In the genomic region with DNA sequence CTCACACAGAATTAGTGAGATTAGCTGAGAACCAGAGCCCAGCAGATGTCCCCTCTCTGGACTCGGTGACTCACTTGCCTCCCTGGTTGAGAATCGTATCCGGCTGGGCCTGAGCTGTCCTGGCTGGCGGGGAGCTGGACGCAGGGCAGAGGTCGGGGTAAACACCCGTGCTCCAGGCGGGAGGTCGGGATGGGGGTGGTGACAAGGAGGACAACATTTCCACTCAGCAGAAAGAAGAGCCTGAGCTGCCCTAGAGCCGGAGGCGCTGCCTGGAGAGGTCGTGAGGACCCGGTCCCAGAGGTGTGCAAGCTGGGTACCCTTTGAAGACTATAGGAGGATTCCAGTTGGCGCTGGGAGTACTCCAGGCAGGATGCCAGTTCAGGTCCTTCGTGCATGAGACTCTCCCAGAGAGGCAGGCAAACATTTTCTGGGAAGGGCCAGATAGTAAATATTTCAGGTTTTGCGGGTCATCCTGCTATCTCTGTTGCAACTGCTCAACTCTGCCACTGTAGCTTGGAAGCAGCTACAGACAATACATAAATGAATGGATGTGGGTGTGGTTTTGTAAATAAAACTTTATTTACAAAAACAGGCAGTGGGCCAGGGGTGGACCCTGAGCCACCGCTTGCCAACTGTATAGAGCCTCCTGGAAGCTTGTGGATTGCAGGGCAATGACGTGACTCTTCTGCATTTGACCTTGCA, we compare ENCODE assay signal across 1 cellular context.
TF ChIP-seq lines count a peak whose summit lies in the region.

No MANE protein-coding gene starts in this region.

TF ChIP-seq in liver, 16 proteins besides CTCF, POLR2A, EP300 and RAD21 (continued from another document):
- TF ChIP-seq, protein P1, sequence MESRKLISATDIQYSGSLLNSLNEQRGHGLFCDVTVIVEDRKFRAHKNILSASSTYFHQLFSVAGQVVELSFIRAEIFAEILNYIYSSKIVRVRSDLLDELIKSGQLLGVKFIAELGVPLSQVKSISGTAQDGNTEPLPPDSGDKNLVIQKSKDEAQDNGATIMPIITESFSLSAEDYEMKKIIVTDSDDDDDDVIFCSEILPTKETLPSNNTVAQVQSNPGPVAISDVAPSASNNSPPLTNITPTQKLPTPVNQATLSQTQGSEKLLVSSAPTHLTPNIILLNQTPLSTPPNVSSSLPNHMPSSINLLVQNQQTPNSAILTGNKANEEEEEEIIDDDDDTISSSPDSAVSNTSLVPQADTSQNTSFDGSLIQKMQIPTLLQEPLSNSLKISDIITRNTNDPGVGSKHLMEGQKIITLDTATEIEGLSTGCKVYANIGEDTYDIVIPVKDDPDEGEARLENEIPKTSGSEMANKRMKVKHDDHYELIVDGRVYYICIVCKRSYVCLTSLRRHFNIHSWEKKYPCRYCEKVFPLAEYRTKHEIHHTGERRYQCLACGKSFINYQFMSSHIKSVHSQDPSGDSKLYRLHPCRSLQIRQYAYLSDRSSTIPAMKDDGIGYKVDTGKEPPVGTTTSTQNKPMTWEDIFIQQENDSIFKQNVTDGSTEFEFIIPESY (IDR thresholded peaks at IDR 0.05) = no peak
- TF ChIP-seq, protein P2, sequence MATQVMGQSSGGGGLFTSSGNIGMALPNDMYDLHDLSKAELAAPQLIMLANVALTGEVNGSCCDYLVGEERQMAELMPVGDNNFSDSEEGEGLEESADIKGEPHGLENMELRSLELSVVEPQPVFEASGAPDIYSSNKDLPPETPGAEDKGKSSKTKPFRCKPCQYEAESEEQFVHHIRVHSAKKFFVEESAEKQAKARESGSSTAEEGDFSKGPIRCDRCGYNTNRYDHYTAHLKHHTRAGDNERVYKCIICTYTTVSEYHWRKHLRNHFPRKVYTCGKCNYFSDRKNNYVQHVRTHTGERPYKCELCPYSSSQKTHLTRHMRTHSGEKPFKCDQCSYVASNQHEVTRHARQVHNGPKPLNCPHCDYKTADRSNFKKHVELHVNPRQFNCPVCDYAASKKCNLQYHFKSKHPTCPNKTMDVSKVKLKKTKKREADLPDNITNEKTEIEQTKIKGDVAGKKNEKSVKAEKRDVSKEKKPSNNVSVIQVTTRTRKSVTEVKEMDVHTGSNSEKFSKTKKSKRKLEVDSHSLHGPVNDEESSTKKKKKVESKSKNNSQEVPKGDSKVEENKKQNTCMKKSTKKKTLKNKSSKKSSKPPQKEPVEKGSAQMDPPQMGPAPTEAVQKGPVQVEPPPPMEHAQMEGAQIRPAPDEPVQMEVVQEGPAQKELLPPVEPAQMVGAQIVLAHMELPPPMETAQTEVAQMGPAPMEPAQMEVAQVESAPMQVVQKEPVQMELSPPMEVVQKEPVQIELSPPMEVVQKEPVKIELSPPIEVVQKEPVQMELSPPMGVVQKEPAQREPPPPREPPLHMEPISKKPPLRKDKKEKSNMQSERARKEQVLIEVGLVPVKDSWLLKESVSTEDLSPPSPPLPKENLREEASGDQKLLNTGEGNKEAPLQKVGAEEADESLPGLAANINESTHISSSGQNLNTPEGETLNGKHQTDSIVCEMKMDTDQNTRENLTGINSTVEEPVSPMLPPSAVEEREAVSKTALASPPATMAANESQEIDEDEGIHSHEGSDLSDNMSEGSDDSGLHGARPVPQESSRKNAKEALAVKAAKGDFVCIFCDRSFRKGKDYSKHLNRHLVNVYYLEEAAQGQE (IDR thresholded peaks at IDR 0.05) = no peak
- TF ChIP-seq SP1 (IDR thresholded peaks at IDR 0.05) (peak; percentile 68), YY1 (IDR thresholded peaks at IDR 0.05) (no peak)
- TF ChIP-seq, protein P3, sequence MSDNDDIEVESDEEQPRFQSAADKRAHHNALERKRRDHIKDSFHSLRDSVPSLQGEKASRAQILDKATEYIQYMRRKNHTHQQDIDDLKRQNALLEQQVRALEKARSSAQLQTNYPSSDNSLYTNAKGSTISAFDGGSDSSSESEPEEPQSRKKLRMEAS (IDR thresholded peaks at IDR 0.05) = no peak
TF ChIP-seq in liver: peak in this region for 6.
